In the genomic region with DNA sequence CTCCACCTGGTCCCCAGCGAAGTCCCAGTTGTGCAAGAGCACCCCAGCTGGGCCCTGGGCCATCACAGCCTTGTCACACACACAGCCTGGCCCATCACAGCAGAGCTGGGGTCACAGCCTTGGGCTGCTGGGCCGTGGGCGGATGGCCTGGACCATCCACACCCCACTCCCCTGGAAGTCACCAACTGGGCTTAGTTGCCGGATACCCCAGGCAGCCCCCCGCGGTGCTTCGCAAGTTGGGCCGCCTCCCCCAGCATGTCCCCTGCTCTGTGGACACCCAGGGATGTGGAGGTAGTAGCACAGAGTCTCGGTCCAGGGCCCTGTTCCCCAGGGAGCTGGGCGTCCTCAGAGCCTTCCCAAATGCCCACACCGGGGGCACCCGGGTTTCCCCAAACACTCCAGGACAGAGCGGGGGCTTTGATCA, we compare ENCODE assay signal across 30 cellular contexts. TPM values are rescaled to one million over a fixed set of nuclear protein-coding genes. Genes with fewer than 3 reads are reported as not detected.
DNase-seq lines count a peak whose midpoint lies in the region; ATAC-seq, FAIRE-seq and TF ChIP-seq lines count a peak whose summit lies in the region.
"Had no signal": no experiment of that assay in that cellular context is flagged by ENCODE, and none has a peak within 500 bp of the region (broad histone marks: within the 10 kb centered on the region; RNA-seq: fewer than 3 reads in every experiment).

No MANE protein-coding gene starts in this region.

- H3K9me3 Mint-ChIP-seq in stimulated activated naive B cell treated with anti-CD40 and anti-IgM and Interleukin-4, amounts not matched to agents 10 μg/mL and 1 μg/mL and 100 μg/mL, for 72 hours: peaks cover 4 to 5% of the 10 kb centered on the region in 2 donors
- peaks cover under 1% of the 10 kb centered on the region for H3K9me3 Mint-ChIP-seq in neural progenitor cell
- H3K9me3 Mint-ChIP-seq: CD8-positive, alpha-beta T cell; T-helper 1 cell treated with Interleukin-12 subunit alpha and Interleukin-12 subunit beta and Interleukin-4 antibody, amounts not matched to agents 30 μg/mL and 1 μg/mL, for 36 hours had no signal

- H3K4me3 Mint-ChIP-seq in stimulated activated naive B cell treated with anti-CD40 and anti-IgM and Interleukin-4, amounts not matched to agents 10 μg/mL and 1 μg/mL and 100 μg/mL, for 72 hours: no peak overlapping the region
- H3K4me3 Mint-ChIP-seq in neural progenitor cell: no peak overlapping the region
- H3K4me3 Mint-ChIP-seq: CD8-positive, alpha-beta T cell; T-helper 1 cell treated with Interleukin-12 subunit alpha and Interleukin-12 subunit beta and Interleukin-4 antibody, amounts not matched to agents 30 μg/mL and 1 μg/mL, for 36 hours had no signal

- H3K27ac Mint-ChIP-seq in stimulated activated naive B cell treated with anti-CD40 and anti-IgM and Interleukin-4, amounts not matched to agents 10 μg/mL and 1 μg/mL and 100 μg/mL, for 72 hours: peak overlapping the region; percentile 43
- no peak overlapping the region for H3K27ac Mint-ChIP-seq in neural progenitor cell
- H3K27ac Mint-ChIP-seq: CD8-positive, alpha-beta T cell; T-helper 1 cell treated with Interleukin-12 subunit alpha and Interleukin-12 subunit beta and Interleukin-4 antibody, amounts not matched to agents 30 μg/mL and 1 μg/mL, for 36 hours had no signal

- H3K36me3 Mint-ChIP-seq in stimulated activated naive B cell treated with anti-CD40 and anti-IgM and Interleukin-4, amounts not matched to agents 10 μg/mL and 1 μg/mL and 100 μg/mL, for 72 hours: peaks cover 25 to 27% of the 10 kb centered on the region in 2 donors
- peaks cover 2% of the 10 kb centered on the region for H3K36me3 Mint-ChIP-seq in neural progenitor cell

- H4K20me1 ChIP-seq in HepG2 (ENCODE audit: insufficient read depth, low read length) (no peaks in the 10 kb centered on the region), neural progenitor cell (ENCODE audit: low read depth) (peaks cover 7% of the 10 kb centered on the region)

- H3K27ac ChIP-seq in HepG2 (ENCODE audit: extremely low read length, insufficient read depth, low read length) (no peak overlapping the region), right lobe of liver (no peak overlapping the region), neural progenitor cell (no peak overlapping the region)
- H3K27ac ChIP-seq: KMS-11 had no signal

- H3K4me3 ChIP-seq in HepG2 (replicated peaks in 1 of 3; ENCODE audit: insufficient read depth in 1 of 3, low read depth in 2 of 3, low read length in 3 of 3) (no peak overlapping the region), right lobe of liver (no peak overlapping the region), neural progenitor cell (no peak overlapping the region)

- POLR2A ChIA-PET in HepG2 (lab: Yijun Ruan, JAX): no interaction called here

- TF ChIP-seq EP300 in HepG2 (IDR thresholded peaks at IDR 0.05; ENCODE audit: low read depth in 2 of 2, low read length in 2 of 2): no peak
- no peak for TF ChIP-seq EP300 in HepG2 (CRISPR knock-in tag; IDR thresholded peaks at IDR 0.05; ENCODE audit: borderline replicate concordance)

- in situ Hi-C loops in HepG2 (cut with HindIII; ENCODE audit: extremely low pct_ligation_motif_present, low pct_unique_long_range_greater_than_20kb): loop anchor here (10.0 kb wide), 1 partner anchor 60 kb away; no protein-coding TSS in a partner anchor

- H3K36me3 ChIP-seq in HepG2 (replicated peaks in 1 of 2; ENCODE audit: control insufficient read depth in 1 of 2, insufficient read depth in 2 of 2, low read length in 2 of 2) (peaks cover 5 to 13% of the 10 kb centered on the region in 2 experiments; a peak in 1 of 5 replicates), right lobe of liver (no peaks in the 10 kb centered on the region), neural progenitor cell (no peaks in the 10 kb centered on the region)

- no peaks in the 10 kb centered on the region for H3F3A ChIP-seq in neural progenitor cell (ENCODE audit: low read depth)

- H3K9ac ChIP-seq in HepG2 (ENCODE audit: insufficient read depth, low read depth, low read length): no peak overlapping the region
- no peak overlapping the region for H3K9ac ChIP-seq in neural progenitor cell
- H3K9ac ChIP-seq: KMS-11 had no signal

- no peaks in the 10 kb centered on the region for H3K27me3 ChIP-seq in HepG2 (ENCODE audit: control insufficient read depth in 1 of 2, insufficient read depth in 2 of 2, low read length in 2 of 2)
- H3K27me3 ChIP-seq in right lobe of liver: no peaks in the 10 kb centered on the region
- no peaks in the 10 kb centered on the region for H3K27me3 ChIP-seq in neural progenitor cell

- H3K79me2 ChIP-seq in HepG2 (ENCODE audit: insufficient read depth, low read length): no peaks in the 10 kb centered on the region
- no peaks in the 10 kb centered on the region for H3K79me2 ChIP-seq in neural progenitor cell (ENCODE audit: low read depth)

- no TSS peak for BruUV-seq in HepG2 (replicated peaks; lab: Mats Ljungman, UMichigan)

- TF ChIP-seq POLR2A in HepG2 (IDR thresholded peaks at IDR 0.05; ENCODE audit: insufficient read depth in 1 of 2, low read depth in 2 of 2, low read length in 2 of 2) (no peak), right lobe of liver (IDR thresholded peaks at IDR 0.05) (no peak)

- no peaks in the 10 kb centered on the region for H3K27me3 Mint-ChIP-seq in stimulated activated naive B cell treated with anti-CD40 and anti-IgM and Interleukin-4, amounts not matched to agents 10 μg/mL and 1 μg/mL and 100 μg/mL, for 72 hours
- H3K27me3 Mint-ChIP-seq in neural progenitor cell (ENCODE audit: insufficient read depth, low read depth): peaks cover 3% of the 10 kb centered on the region

- no peak overlapping the region for H2AFZ ChIP-seq in HepG2 (ENCODE audit: low read length)
- no peak overlapping the region for H2AFZ ChIP-seq in neural progenitor cell (replicated peaks)

- intact Hi-C loops in HepG2 (cut with micrococcal nuclease; ENCODE audit: unreplicated experiment): no loop called here
- intact Hi-C loops in right lobe of liver (cut with DNase I): no loop called here

- FAIRE-seq in HepG2 (lab: Jason Lieb, UNC): no peak
- FAIRE-seq: HTR-8/SVneo had no signal

- ATAC-seq in HepG2 (no peak), right lobe of liver (no peak), GM19351 (IDR thresholded peaks at IDR 0.05; ENCODE audit: unreplicated experiment) (no peak)
- no peak for ATAC-seq in stimulated activated naive B cell treated with anti-CD40 and anti-IgM and Interleukin-4, amounts not matched to agents 10 μg/mL and 1 μg/mL and 100 μg/mL, for 72 hours (replicated peaks)
- ATAC-seq: CD8-positive, alpha-beta T cell; Panc1 had no signal

- CTCF ChIA-PET in HepG2 (lab: Yijun Ruan, JAX; ENCODE audit: low intra/inter-chr PET ratio, low total read pairs): no interaction called here

- no peak for TF ChIP-seq RAD21 in HepG2 (CRISPR knock-in tag; IDR thresholded peaks at IDR 0.05)

- H3K4me2 ChIP-seq in HepG2 (ENCODE audit: low read depth, low read length) (no peak overlapping the region), neural progenitor cell (no peak overlapping the region)
- H3K4me2 ChIP-seq: KMS-11 had no signal

- 100% methylated on average over 1 of the region's 13 CpGs for WGBS in HepG2 (ENCODE audit: low lambda C conversion rate)
- WGBS in right lobe of liver (ENCODE audit: insufficient coverage, low coverage, low lambda C conversion rate, missing lambda C conversion rate): 93% methylated on average over 5 of the region's 13 CpGs

- DNase-seq in HepG2 (ENCODE audit: low spot score): no peak
- no peak for DNase-seq in right lobe of liver
- peak; percentile 5 for DNase-seq in GM19238 (ENCODE audit: insufficient read length, low spot score)
- DNase-seq in iPS-NIHi11 (ENCODE audit: low spot score): peak; percentile 11
- no peak for DNase-seq in stimulated activated naive B cell treated with anti-CD40 and anti-IgM and Interleukin-4, amounts not matched to agents 10 μg/mL and 1 μg/mL and 100 μg/mL, for 72 hours
- DNase-seq in activated effector memory CD4-positive, alpha-beta T cell treated with Interleukin-2 at 50 U/mL for 16 hours: no peak
- no peak for DNase-seq in neural progenitor cell (ENCODE audit: low spot score)
- DNase-seq: AML-193; C1 segment of cervical spinal cord; Caco-2; CD8-positive, alpha-beta T cell; DMS79 treated with DMSO at 0.1 percent for 48 hours; GF-D8; NCI-H1048; NCI-H1417; NCI-H1694 treated with DMSO at 0.1 percent for 48 hours; NCI-H2081; NCI-H2227 treated with DMSO at 0.1 percent for 48 hours; NCI-H510A; NCI-H69; SHP77; SW 1271 had no signal

- peaks cover 8 to 11% of the 10 kb centered on the region in 2 donors for H3K4me1 Mint-ChIP-seq in stimulated activated naive B cell treated with anti-CD40 and anti-IgM and Interleukin-4, amounts not matched to agents 10 μg/mL and 1 μg/mL and 100 μg/mL, for 72 hours
- H3K4me1 Mint-ChIP-seq in neural progenitor cell: peaks cover under 1% of the 10 kb centered on the region

- H3K4me1 ChIP-seq in HepG2 (ENCODE audit: insufficient read depth, low read length): peaks cover 18% of the 10 kb centered on the region
- peaks cover 0 to 8% (median 3%) of the 10 kb centered on the region in 4 donors for H3K4me1 ChIP-seq in right lobe of liver
- H3K4me1 ChIP-seq in neural progenitor cell: no peaks in the 10 kb centered on the region

- no peak for TF ChIP-seq CTCF in HepG2 (CRISPR knock-in tag; IDR thresholded peaks at IDR 0.05)
- TF ChIP-seq CTCF in right lobe of liver (IDR thresholded peaks at IDR 0.05): no peak
- no peak for TF ChIP-seq CTCF in neural progenitor cell (IDR thresholded peaks at IDR 0.05)

- H3K9me3 ChIP-seq in HepG2 (ENCODE audit: low read length) (no peaks in the 10 kb centered on the region), right lobe of liver (no peaks in the 10 kb centered on the region), neural progenitor cell (ENCODE audit: low read depth) (no peaks in the 10 kb centered on the region)
- H3K9me3 ChIP-seq: Caco-2 had no signal

RNA-seq across cellular contexts. Expression of a gene that starts 4.5 kb away (rescaled TPM):
- 2.7 and 3.0 TPM in 2 replicates for total RNA-seq in HepG2 (2016; rRNA removed; fragmentation: Illumina TruSeq; extraction: Trizol)
- 0.88 and 1.3 TPM in 2 replicates for total RNA-seq in HepG2 (2016; cell fraction: cytosol; rRNA removed; fragmentation: Illumina TruSeq; extraction: Trizol; ENCODE audit: low read depth)
- total RNA-seq in HepG2 (2016; cell fraction: insoluble cytoplasmic fraction; rRNA removed; fragmentation: Illumina TruSeq; extraction: Trizol): 2.8 and 2.9 TPM in 2 replicates
- 2.2 and 2.7 TPM in 2 replicates for total RNA-seq in HepG2 (2016; cell fraction: membrane; rRNA removed; fragmentation: Illumina TruSeq; extraction: Trizol)
- 2.4 and 2.6 TPM in 2 replicates for total RNA-seq in HepG2 (2016; cell fraction: nucleus; rRNA removed; fragmentation: Illumina TruSeq; extraction: Trizol)
- 2.2 and 2.4 TPM in 2 replicates for polyA plus RNA-seq in HepG2 (2011; rRNA removed)
- 1.0 and 1.8 TPM in 2 replicates for polyA plus RNA-seq in HepG2 (2011; cell fraction: cytosol; rRNA removed)
- 2.7 and 4.3 TPM in 2 replicates for polyA plus RNA-seq in HepG2 (2011; cell fraction: nucleus; rRNA removed)
- polyA plus RNA-seq in HepG2 (2012): 2.4 and 2.5 TPM in 2 replicates
- polyA plus RNA-seq in HepG2 (2016; cell fraction: cytosol; fragmentation: Illumina TruSeq; extraction: Trizol; ENCODE audit: low read depth): 0.44 and 0.53 TPM in 2 replicates
- 1.6 and 1.8 TPM in 2 replicates for polyA plus RNA-seq in HepG2 (2016; cell fraction: insoluble cytoplasmic fraction; fragmentation: Illumina TruSeq; extraction: Trizol; ENCODE audit: low read depth)
- polyA plus RNA-seq in HepG2 (2016; cell fraction: membrane; fragmentation: Illumina TruSeq; extraction: Trizol; ENCODE audit: low read depth): 1.1 and 1.3 TPM in 2 replicates
- polyA plus RNA-seq in HepG2 (2016; cell fraction: nucleus; fragmentation: Illumina TruSeq; extraction: Trizol; ENCODE audit: insufficient read depth, low read depth): 4.4 and 5.6 TPM in 2 replicates
- 1.1 and 2.6 TPM in 2 replicates for polyA minus RNA-seq in HepG2 (2011; rRNA and poly(A)+ RNA removed; ENCODE audit: low replicate concordance)
- polyA minus RNA-seq in HepG2 (2011; cell fraction: cytosol; rRNA and poly(A)+ RNA removed): 1.5 and 1.6 TPM in 2 replicates
- 1.8 and 2.6 TPM in 2 replicates for polyA minus RNA-seq in HepG2 (2011; cell fraction: nucleus; rRNA and poly(A)+ RNA removed)
- total RNA-seq in right lobe of liver: 1 to 10 TPM; 1.4 to 2.5 (median 1.9) TPM
- total RNA-seq in neural progenitor cell (ENCODE audit: low replicate concordance): 10.1 and 11.0 TPM in 2 replicates

RNA-seq across cellular contexts. Expression of a gene that starts 26.1 kb away (rescaled TPM):
- 8.0 and 12.4 TPM in 2 replicates for total RNA-seq in HepG2 (2016; rRNA removed; fragmentation: Illumina TruSeq; extraction: Trizol)
- 1.8 and 2.9 TPM in 2 replicates for total RNA-seq in HepG2 (2016; cell fraction: cytosol; rRNA removed; fragmentation: Illumina TruSeq; extraction: Trizol; ENCODE audit: low read depth)
- total RNA-seq in HepG2 (2016; cell fraction: insoluble cytoplasmic fraction; rRNA removed; fragmentation: Illumina TruSeq; extraction: Trizol): 6.5 and 12.2 TPM in 2 replicates
- total RNA-seq in HepG2 (2016; cell fraction: membrane; rRNA removed; fragmentation: Illumina TruSeq; extraction: Trizol): 4.5 and 6.1 TPM in 2 replicates
- 4.7 and 5.1 TPM in 2 replicates for total RNA-seq in HepG2 (2016; cell fraction: nucleus; rRNA removed; fragmentation: Illumina TruSeq; extraction: Trizol)
- polyA plus RNA-seq in HepG2 (2011; rRNA removed): 5.0 and 5.3 TPM in 2 replicates
- 2.4 and 3.9 TPM in 2 replicates for polyA plus RNA-seq in HepG2 (2011; cell fraction: cytosol; rRNA removed)
- polyA plus RNA-seq in HepG2 (2011; cell fraction: nucleus; rRNA removed): 2.1 and 4.1 TPM in 2 replicates
- 5.6 and 6.0 TPM in 2 replicates for polyA plus RNA-seq in HepG2 (2012)
- 0.28 and 0.34 TPM in 2 replicates for polyA plus RNA-seq in HepG2 (2016; cell fraction: cytosol; fragmentation: Illumina TruSeq; extraction: Trizol; ENCODE audit: low read depth)
- 5.3 and 5.9 TPM in 2 replicates for polyA plus RNA-seq in HepG2 (2016; cell fraction: insoluble cytoplasmic fraction; fragmentation: Illumina TruSeq; extraction: Trizol; ENCODE audit: low read depth)
- 0.68 and 1.1 TPM in 2 replicates for polyA plus RNA-seq in HepG2 (2016; cell fraction: membrane; fragmentation: Illumina TruSeq; extraction: Trizol; ENCODE audit: low read depth)
- polyA plus RNA-seq in HepG2 (2016; cell fraction: nucleus; fragmentation: Illumina TruSeq; extraction: Trizol; ENCODE audit: insufficient read depth, low read depth): 4.9 and 5.6 TPM in 2 replicates
- 1.3 and 4.9 TPM in 2 replicates for polyA minus RNA-seq in HepG2 (2011; rRNA and poly(A)+ RNA removed; ENCODE audit: low replicate concordance)
- 6.2 and 10.6 TPM in 2 replicates for polyA minus RNA-seq in HepG2 (2011; cell fraction: cytosol; rRNA and poly(A)+ RNA removed)
- polyA minus RNA-seq in HepG2 (2011; cell fraction: nucleus; rRNA and poly(A)+ RNA removed): 7.2 and 13.2 TPM in 2 replicates
- total RNA-seq in right lobe of liver: 1 to 10 TPM in 5 of 6 experiments, under 1 TPM in 1; 0.87 to 2.6 (median 2.1) TPM
- total RNA-seq in neural progenitor cell (ENCODE audit: low replicate concordance): 14.6 and 18.8 TPM in 2 replicates

RNA-seq across cellular contexts. Expression of a gene that starts 29.9 kb away (rescaled TPM):
- total RNA-seq in HepG2 (2016; rRNA removed; fragmentation: Illumina TruSeq; extraction: Trizol): 98.1 and 116 TPM in 2 replicates
- total RNA-seq in HepG2 (2016; cell fraction: cytosol; rRNA removed; fragmentation: Illumina TruSeq; extraction: Trizol; ENCODE audit: low read depth): 12.3 and 13.1 TPM in 2 replicates
- total RNA-seq in HepG2 (2016; cell fraction: insoluble cytoplasmic fraction; rRNA removed; fragmentation: Illumina TruSeq; extraction: Trizol): 83.9 and 120 TPM in 2 replicates
- 35.7 and 37.5 TPM in 2 replicates for total RNA-seq in HepG2 (2016; cell fraction: membrane; rRNA removed; fragmentation: Illumina TruSeq; extraction: Trizol)
- 71.2 and 83.7 TPM in 2 replicates for total RNA-seq in HepG2 (2016; cell fraction: nucleus; rRNA removed; fragmentation: Illumina TruSeq; extraction: Trizol)
- polyA plus RNA-seq in HepG2 (2011; rRNA removed): 74.4 and 81.4 TPM in 2 replicates
- polyA plus RNA-seq in HepG2 (2011; cell fraction: cytosol; rRNA removed): 50.2 and 88.6 TPM in 2 replicates
- polyA plus RNA-seq in HepG2 (2011; cell fraction: nucleus; rRNA removed): 183 and 242 TPM in 2 replicates
- polyA plus RNA-seq in HepG2 (2012): 41.9 and 45.1 TPM in 2 replicates
- 9.6 TPM in 2 replicates for polyA plus RNA-seq in HepG2 (2016; cell fraction: cytosol; fragmentation: Illumina TruSeq; extraction: Trizol; ENCODE audit: low read depth)
- 69.9 and 92.7 TPM in 2 replicates for polyA plus RNA-seq in HepG2 (2016; cell fraction: insoluble cytoplasmic fraction; fragmentation: Illumina TruSeq; extraction: Trizol; ENCODE audit: low read depth)
- polyA plus RNA-seq in HepG2 (2016; cell fraction: membrane; fragmentation: Illumina TruSeq; extraction: Trizol; ENCODE audit: low read depth): 20.1 and 20.4 TPM in 2 replicates
- 159 and 175 TPM in 2 replicates for polyA plus RNA-seq in HepG2 (2016; cell fraction: nucleus; fragmentation: Illumina TruSeq; extraction: Trizol; ENCODE audit: insufficient read depth, low read depth)
- polyA minus RNA-seq in HepG2 (2011; rRNA and poly(A)+ RNA removed; ENCODE audit: low replicate concordance): 118 and 211 TPM in 2 replicates
- 39.9 and 51.4 TPM in 2 replicates for polyA minus RNA-seq in HepG2 (2011; cell fraction: cytosol; rRNA and poly(A)+ RNA removed)
- polyA minus RNA-seq in HepG2 (2011; cell fraction: nucleus; rRNA and poly(A)+ RNA removed): 26.3 and 32.6 TPM in 2 replicates
- 10 to 100 TPM; 25.5 to 61.8 (median 33.0) TPM for total RNA-seq in right lobe of liver
- 105 and 222 TPM in 2 replicates for total RNA-seq in neural progenitor cell (ENCODE audit: low replicate concordance)

RNA-seq across cellular contexts. Expression of a gene that starts 32.1 kb away (rescaled TPM):
- total RNA-seq in HepG2 (2016; rRNA removed; fragmentation: Illumina TruSeq; extraction: Trizol) (47.4 and 47.5 TPM in 2 replicates), right lobe of liver (10 to 100 TPM; 21.5 to 41.7 (median 23.7) TPM), neural progenitor cell (ENCODE audit: low replicate concordance) (30.9 and 75.4 TPM in 2 replicates)
- total RNA-seq in HepG2 (2016; cell fraction: cytosol; rRNA removed; fragmentation: Illumina TruSeq; extraction: Trizol; ENCODE audit: low read depth): 15.4 and 15.7 TPM in 2 replicates
- total RNA-seq in HepG2 (2016; cell fraction: insoluble cytoplasmic fraction; rRNA removed; fragmentation: Illumina TruSeq; extraction: Trizol): 38.4 and 51.3 TPM in 2 replicates
- total RNA-seq in HepG2 (2016; cell fraction: membrane; rRNA removed; fragmentation: Illumina TruSeq; extraction: Trizol): 36.5 and 39.1 TPM in 2 replicates
- total RNA-seq in HepG2 (2016; cell fraction: nucleus; rRNA removed; fragmentation: Illumina TruSeq; extraction: Trizol): 22.7 and 29.7 TPM in 2 replicates
- polyA plus RNA-seq in HepG2 (2011; rRNA removed): 43.0 and 43.9 TPM in 2 replicates
- polyA plus RNA-seq in HepG2 (2011; cell fraction: cytosol; rRNA removed): 36.5 and 53.7 TPM in 2 replicates
- 91.7 and 100.0 TPM in 2 replicates for polyA plus RNA-seq in HepG2 (2011; cell fraction: nucleus; rRNA removed)
- 31.5 and 46.4 TPM in 2 replicates for polyA plus RNA-seq in HepG2 (2012)
- 19.4 and 21.9 TPM in 2 replicates for polyA plus RNA-seq in HepG2 (2016; cell fraction: cytosol; fragmentation: Illumina TruSeq; extraction: Trizol; ENCODE audit: low read depth)
- polyA plus RNA-seq in HepG2 (2016; cell fraction: insoluble cytoplasmic fraction; fragmentation: Illumina TruSeq; extraction: Trizol; ENCODE audit: low read depth): 59.1 and 69.1 TPM in 2 replicates
- polyA plus RNA-seq in HepG2 (2016; cell fraction: membrane; fragmentation: Illumina TruSeq; extraction: Trizol; ENCODE audit: low read depth): 43.4 and 44.2 TPM in 2 replicates
- polyA plus RNA-seq in HepG2 (2016; cell fraction: nucleus; fragmentation: Illumina TruSeq; extraction: Trizol; ENCODE audit: insufficient read depth, low read depth): 75.8 and 78.8 TPM in 2 replicates
- polyA minus RNA-seq in HepG2 (2011; rRNA and poly(A)+ RNA removed; ENCODE audit: low replicate concordance): 33.4 and 37.8 TPM in 2 replicates
- 21.6 and 25.4 TPM in 2 replicates for polyA minus RNA-seq in HepG2 (2011; cell fraction: cytosol; rRNA and poly(A)+ RNA removed)
- polyA minus RNA-seq in HepG2 (2011; cell fraction: nucleus; rRNA and poly(A)+ RNA removed): 12.1 and 13.1 TPM in 2 replicates

RNA-seq across cellular contexts. Expression of a gene that starts 51.9 kb away (rescaled TPM):
- 28.6 and 41.2 TPM in 2 replicates for total RNA-seq in HepG2 (2016; rRNA removed; fragmentation: Illumina TruSeq; extraction: Trizol)
- 1.8 and 2.7 TPM in 2 replicates for total RNA-seq in HepG2 (2016; cell fraction: cytosol; rRNA removed; fragmentation: Illumina TruSeq; extraction: Trizol; ENCODE audit: low read depth)
- 27.1 and 45.6 TPM in 2 replicates for total RNA-seq in HepG2 (2016; cell fraction: insoluble cytoplasmic fraction; rRNA removed; fragmentation: Illumina TruSeq; extraction: Trizol)
- total RNA-seq in HepG2 (2016; cell fraction: membrane; rRNA removed; fragmentation: Illumina TruSeq; extraction: Trizol): 7.1 and 7.5 TPM in 2 replicates
- 11.2 and 14.3 TPM in 2 replicates for total RNA-seq in HepG2 (2016; cell fraction: nucleus; rRNA removed; fragmentation: Illumina TruSeq; extraction: Trizol)
- 4.2 and 5.5 TPM in 2 replicates for polyA plus RNA-seq in HepG2 (2011; rRNA removed)
- 3.2 and 3.9 TPM in 2 replicates for polyA plus RNA-seq in HepG2 (2011; cell fraction: cytosol; rRNA removed)
- 2.7 and 3.8 TPM in 2 replicates for polyA plus RNA-seq in HepG2 (2011; cell fraction: nucleus; rRNA removed)
- 9.5 and 11.2 TPM in 2 replicates for polyA plus RNA-seq in HepG2 (2012)
- polyA plus RNA-seq in HepG2 (2016; cell fraction: cytosol; fragmentation: Illumina TruSeq; extraction: Trizol; ENCODE audit: low read depth): 1.3 and 1.5 TPM in 2 replicates
- polyA plus RNA-seq in HepG2 (2016; cell fraction: insoluble cytoplasmic fraction; fragmentation: Illumina TruSeq; extraction: Trizol; ENCODE audit: low read depth): 21.4 and 21.8 TPM in 2 replicates
- 2.7 and 2.9 TPM in 2 replicates for polyA plus RNA-seq in HepG2 (2016; cell fraction: membrane; fragmentation: Illumina TruSeq; extraction: Trizol; ENCODE audit: low read depth)
- 12.1 and 15.4 TPM in 2 replicates for polyA plus RNA-seq in HepG2 (2016; cell fraction: nucleus; fragmentation: Illumina TruSeq; extraction: Trizol; ENCODE audit: insufficient read depth, low read depth)
- polyA minus RNA-seq in HepG2 (2011; rRNA and poly(A)+ RNA removed; ENCODE audit: low replicate concordance): 2.5 and 7.0 TPM in 2 replicates
- polyA minus RNA-seq in HepG2 (2011; cell fraction: cytosol; rRNA and poly(A)+ RNA removed): 13.7 and 18.1 TPM in 2 replicates
- polyA minus RNA-seq in HepG2 (2011; cell fraction: nucleus; rRNA and poly(A)+ RNA removed): 10.7 and 11.7 TPM in 2 replicates
- total RNA-seq in right lobe of liver: not detected
- total RNA-seq in neural progenitor cell (ENCODE audit: low replicate concordance): 0.25 TPM in 1 of 2 replicates, not detected in the other
- total RNA-seq: A172; CD8-positive, alpha-beta T cell; H4 had no signal
- polyA plus RNA-seq: AG04450 had no signal

Comparison
In these comparisons a context has a peak if more than half of its experiments do, and no peak if none do; other contexts are left out.
1. DNase-seq: peak in GM19238 (single experiment) and iPS-NIHi11 (single experiment); none in HepG2 (single experiment), right lobe of liver (0 of 3), stimulated activated naive B cell treated with anti-CD40 and anti-IgM and Interleukin-4, amounts not matched to agents 10 μg/mL and 1 μg/mL and 100 μg/mL, for 72 hours (single experiment), activated effector memory CD4-positive, alpha-beta T cell treated with Interleukin-2 at 50 U/mL for 16 hours (single experiment) and neural progenitor cell (single experiment).